ENCODE assay signal across 16 cellular contexts in genomic region chrX:44245730-44246129, GRCh38.
A peak's percentile ranks its signal among the peaks of the same experiment; 100 is the strongest.
DNase-seq lines count a peak whose midpoint lies in the region; ATAC-seq and TF ChIP-seq lines count a peak whose summit lies in the region.
"Had no signal": no experiment of that assay in that cellular context is flagged by ENCODE, and none has a peak within 500 bp of the region (broad histone marks: within the 10 kb centered on the region; RNA-seq: fewer than 3 reads in every experiment).

No MANE protein-coding gene starts in this region.

- ATAC-seq in SK-N-SH treated with all-trans-retinoic acid at 6 μM for 48 hours: no peak
- ATAC-seq: lower lobe of right lung, upper lobe of right lung had no signal

- DNase-seq in activated CD8-positive, alpha-beta memory T cell treated with anti-CD3 and anti-CD28 coated beads, Interleukin-2, amount 50 U/mL, for 4 hours: peak; percentile 16
- DNase-seq in activated CD8-positive, alpha-beta memory T cell treated with anti-CD3 and anti-CD28 coated beads, Interleukin-2, amount 50 U/mL, for 48 hours: no peak
- peak; percentile 66 for DNase-seq in activated CD4-positive, alpha-beta T cell treated with anti-CD3 and anti-CD28 coated beads, Interleukin-2, amount 10 ng/mL, durations not matched to agents 24 days and 14 days
- peak; percentile 6 for DNase-seq in activated naive CD8-positive, alpha-beta T cell treated with anti-CD3 and anti-CD28 coated beads for 36 hours
- DNase-seq in stimulated activated CD4-positive, alpha-beta T cell treated with anti-CD3 and anti-CD28 coated beads, Interleukin-4, amount 100 ng/mL, for 24 hours: peak; percentile 14
- DNase-seq in inferior parietal cortex (ENCODE audit: extremely low spot score): no peak
- DNase-seq in SHP77 treated with DMSO at 0.1 percent for 48 hours (lab: John Stamatoyannopoulos, UW): no peak
- DNase-seq: 8988T, GOT3, KBM-7, lower lobe of right lung, NCI-H187, NCI-H446 treated with DMSO at 0.1 percent for 48 hours, stomach, upper lobe of right lung had no signal

- no peaks in the 10 kb centered on the region for H3K27me3 Mint-ChIP-seq in activated CD4-positive, alpha-beta T cell treated with anti-CD3 and anti-CD28 coated beads, Interleukin-2, amount 10 ng/mL, durations not matched to agents 24 days and 14 days
- no peaks in the 10 kb centered on the region for H3K27me3 Mint-ChIP-seq in activated naive CD8-positive, alpha-beta T cell treated with anti-CD3 and anti-CD28 coated beads for 36 hours

- intact Hi-C loops in activated CD4-positive, alpha-beta T cell treated with anti-CD3 and anti-CD28 coated beads, Interleukin-2, amount 10 ng/mL, durations not matched to agents 24 days and 14 days (cut with micrococcal nuclease): no loop called here

- H3K27ac Mint-ChIP-seq in activated CD4-positive, alpha-beta T cell treated with anti-CD3 and anti-CD28 coated beads, Interleukin-2, amount 10 ng/mL, durations not matched to agents 24 days and 14 days: no peak overlapping the region
- peak overlapping the region; percentile 62 for H3K27ac Mint-ChIP-seq in activated naive CD8-positive, alpha-beta T cell treated with anti-CD3 and anti-CD28 coated beads for 36 hours

- H3K36me3 Mint-ChIP-seq in activated CD4-positive, alpha-beta T cell treated with anti-CD3 and anti-CD28 coated beads, Interleukin-2, amount 10 ng/mL, durations not matched to agents 24 days and 14 days (ENCODE audit: low read depth): no peaks in the 10 kb centered on the region
- H3K36me3 Mint-ChIP-seq in activated naive CD8-positive, alpha-beta T cell treated with anti-CD3 and anti-CD28 coated beads for 36 hours: no peaks in the 10 kb centered on the region

- no peaks in the 10 kb centered on the region for H3K9me3 Mint-ChIP-seq in activated CD4-positive, alpha-beta T cell treated with anti-CD3 and anti-CD28 coated beads, Interleukin-2, amount 10 ng/mL, durations not matched to agents 24 days and 14 days
- H3K9me3 Mint-ChIP-seq in activated naive CD8-positive, alpha-beta T cell treated with anti-CD3 and anti-CD28 coated beads for 36 hours: peaks cover 1% of the 10 kb centered on the region

- peaks cover 11% of the 10 kb centered on the region for H3K4me1 Mint-ChIP-seq in activated CD4-positive, alpha-beta T cell treated with anti-CD3 and anti-CD28 coated beads, Interleukin-2, amount 10 ng/mL, durations not matched to agents 24 days and 14 days
- H3K4me1 Mint-ChIP-seq in activated naive CD8-positive, alpha-beta T cell treated with anti-CD3 and anti-CD28 coated beads for 36 hours: peaks cover 11% of the 10 kb centered on the region

- no peak overlapping the region for H3K4me3 Mint-ChIP-seq in activated CD4-positive, alpha-beta T cell treated with anti-CD3 and anti-CD28 coated beads, Interleukin-2, amount 10 ng/mL, durations not matched to agents 24 days and 14 days
- H3K4me3 Mint-ChIP-seq in activated naive CD8-positive, alpha-beta T cell treated with anti-CD3 and anti-CD28 coated beads for 36 hours: no peak overlapping the region

TF ChIP-seq in SK-N-SH treated with all-trans-retinoic acid at 6 μM for 48 hours, 23 proteins besides CTCF, POLR2A, EP300 and RAD21:
- TF ChIP-seq ZFP3 (CRISPR knock-in tag; IDR thresholded peaks at IDR 0.05) (no peak), ZC3H10 (CRISPR knock-in tag; IDR thresholded peaks at IDR 0.05) (no peak), RARB (CRISPR knock-in tag; IDR thresholded peaks at IDR 0.05) (no peak), SNAI2 (CRISPR knock-in tag; IDR thresholded peaks at IDR 0.05) (no peak), ARNTL (CRISPR knock-in tag; IDR thresholded peaks at IDR 0.05; ENCODE audit: borderline replicate concordance, low read depth) (no peak), ZNF70 (CRISPR knock-in tag; IDR thresholded peaks at IDR 0.05) (no peak)

Comparison
In these comparisons a context has a peak if more than half of its experiments do, and no peak if none do; other contexts are left out.
1. DNase-seq: peak in activated CD8-positive, alpha-beta memory T cell treated with anti-CD3 and anti-CD28 coated beads, Interleukin-2, amount 50 U/mL, for 4 hours (single experiment), activated CD4-positive, alpha-beta T cell treated with anti-CD3 and anti-CD28 coated beads, Interleukin-2, amount 10 ng/mL, durations not matched to agents 24 days and 14 days (single experiment), activated naive CD8-positive, alpha-beta T cell treated with anti-CD3 and anti-CD28 coated beads for 36 hours (single experiment) and stimulated activated CD4-positive, alpha-beta T cell treated with anti-CD3 and anti-CD28 coated beads, Interleukin-4, amount 100 ng/mL, for 24 hours (single experiment); none in activated CD8-positive, alpha-beta memory T cell treated with anti-CD3 and anti-CD28 coated beads, Interleukin-2, amount 50 U/mL, for 48 hours (single experiment), inferior parietal cortex (single experiment) and SHP77 treated with DMSO at 0.1 percent for 48 hours (single experiment).